7 cellular contexts compared by ENCODE assay signal in genomic region chr16:68990172-68990845, GRCh38.
DNase-seq lines count a peak whose midpoint lies in the region; ATAC-seq, FAIRE-seq and TF ChIP-seq lines count a peak whose summit lies in the region.
"Not testable (repeated sequence)": the region's sequence is repeated elsewhere in the genome, so short reads cannot be mapped to it uniquely, and the experiment has no call there.

No MANE protein-coding gene starts in this region.

- intact Hi-C loops in PC-3 (cut with micrococcal nuclease) = loop anchor here (10.0 kb wide), 1 partner anchor 86 kb away; no protein-coding TSS in a partner anchor

- H3K4me2 ChIP-seq in PC-3 (ENCODE audit: low read length); H1 (ENCODE audit: insufficient read depth in 1 of 2, low read depth in 2 of 2, low read length in 2 of 2): not testable (repeated sequence)

- H3K36me3 ChIP-seq in PC-3 (ENCODE audit: low read depth, low read length); WERI-Rb-1; H1 (ENCODE audit: control insufficient read depth in 2 of 4, insufficient read depth in 4 of 4, low read length in 3 of 4): not testable (repeated sequence)

- not testable (repeated sequence) for H2BK20ac ChIP-seq in H1 (ENCODE audit: low read length)

- not testable (repeated sequence) for H2AFZ ChIP-seq in PC-3 (ENCODE audit: low read length); H1 (ENCODE audit: low read length)

- H3K23ac ChIP-seq in H1 (ENCODE audit: insufficient read length) = not testable (repeated sequence)

- not testable (repeated sequence) for H3K56ac ChIP-seq in H1 (replicated peaks; ENCODE audit: insufficient read length, low read depth, low read length)

- not testable (repeated sequence) for H2BK5ac ChIP-seq in H1 (ENCODE audit: low read depth, low read length)

- DNase-seq in Jurkat, Clone E6-1 (ENCODE audit: low read depth, low spot score) = peak; percentile 31
- peak; percentile 31 for DNase-seq in PC-3
- DNase-seq in WERI-Rb-1 = peak; percentile 13
- not testable (repeated sequence) for DNase-seq in H1 (ENCODE audit: low read depth in 1 of 2, low spot score in 2 of 2)
- peak; percentile 13 for DNase-seq in kidney tubule cell (ENCODE audit: low spot score)

- H3K9me3 ChIP-seq in PC-3 (ENCODE audit: low read length); WERI-Rb-1 (ENCODE audit: severe bottlenecking); H1 (ENCODE audit: insufficient read depth in 2 of 2, low read depth in 1 of 2, low read length in 1 of 2): not testable (repeated sequence)

- not testable (repeated sequence) for H2BK120ac ChIP-seq in H1 (replicated peaks; ENCODE audit: low read depth, low read length)

- not testable (repeated sequence) for H3K27ac ChIP-seq in C4-2B; PC-3 (ENCODE audit: low read length); WERI-Rb-1; H1 (ENCODE audit: low read depth, low read length)

- H4K5ac ChIP-seq in H1 (ENCODE audit: insufficient read length, low read depth, low read length) = not testable (repeated sequence)

- H4K20me1 ChIP-seq in PC-3 (ENCODE audit: low read length); H1 (replicated peaks in 1 of 2; ENCODE audit: control insufficient read depth in 1 of 2, insufficient read depth in 2 of 2, low read length in 2 of 2): not testable (repeated sequence)

- not testable (repeated sequence) for H3K27me3 ChIP-seq in PC-3 (ENCODE audit: low read length); WERI-Rb-1 (ENCODE audit: insufficient read depth, low read depth, severe bottlenecking); H1 (replicated peaks in 1 of 4; ENCODE audit: control insufficient read depth in 3 of 4, extremely low read depth in 1 of 4, insufficient read depth in 3 of 4, low read length in 3 of 4)

- not testable (repeated sequence) for H3K18ac ChIP-seq in H1 (ENCODE audit: extremely low read depth, low read length)

- ATAC-seq in PC-3 = not testable (repeated sequence)

- not testable (repeated sequence) for H3K14ac ChIP-seq in H1 (ENCODE audit: insufficient read length)

- POLR2A ChIA-PET in PC-3 (lab: Charles Lee; ENCODE audit: unreplicated experiment) = not testable (repeated sequence)
- POLR2A ChIA-PET in H1 (lab: Charles Lee; ENCODE audit: partially characterized antibody) = interaction anchor here (3.2 kb wide), 1 partner anchor 116 kb away, joined by 23 read pairs; the partner anchor contains the start of gene HAS3

- H3K23me2 ChIP-seq in H1 (ENCODE audit: low read depth, low read length) = not testable (repeated sequence)

- not testable (repeated sequence) for H2AK5ac ChIP-seq in H1 (ENCODE audit: low read depth, low read length)

- not testable (repeated sequence) for H2BK12ac ChIP-seq in H1 (ENCODE audit: low read depth, low read length)

- not testable (repeated sequence) for H3K4ac ChIP-seq in H1 (replicated peaks; ENCODE audit: insufficient read length, low read depth, low read length)

- H3K9me2 ChIP-seq in PC-3 (replicated peaks; ENCODE audit: low read length) = not testable (repeated sequence)

- not testable (repeated sequence) for H4K8ac ChIP-seq in H1 (ENCODE audit: extremely low read depth, insufficient read depth, low read length)

- H4K91ac ChIP-seq in H1 (replicated peaks; ENCODE audit: insufficient read length, low read length) = not testable (repeated sequence)

- not testable (repeated sequence) for H3K4me3 ChIP-seq in Jurkat, Clone E6-1 (ENCODE audit: low read length); PC-3 (ENCODE audit: low read length); WERI-Rb-1 (ENCODE audit: low read depth, low read length); H1 (ENCODE audit: extremely low read depth in 1 of 4, insufficient read depth in 2 of 4, low read depth in 3 of 4, low read length in 4 of 4)

- 88% methylated on average over 7 of the region's 7 CpGs; no CpG with 5 or more reads in 1 of the 2 experiments for WGBS in H1 (ENCODE audit: extremely low coverage in 1 of 2, insufficient coverage in 1 of 2, insufficient read length in 1 of 2, insufficient replicate concordance in 2 of 2, low coverage in 1 of 2, low lambda C conversion rate in 2 of 2, missing lambda C conversion rate in 1 of 2), 2 experiments

- peaks cover 11% of the 10 kb centered on the region for H3F3A ChIP-seq in PC-3 (ENCODE audit: low read length, unreplicated experiment)

- H3K79me1 ChIP-seq in H1 (ENCODE audit: low read depth, low read length) = not testable (repeated sequence)

- not testable (repeated sequence) for FAIRE-seq in H1 (lab: Jason Lieb, UNC)

- H3K4me1 ChIP-seq in PC-3 (ENCODE audit: insufficient read depth, low read length) (peaks cover 35% of the 10 kb centered on the region), H1 (replicated peaks in 1 of 4; ENCODE audit: control insufficient read depth in 3 of 4, insufficient read depth in 4 of 4, low read length in 3 of 4) (peaks cover 4 to 14% (median 7%) of the 10 kb centered on the region in 4 experiments; a peak in 6 of 7 replicates)

- CTCF ChIA-PET in PC-3 (lab: Charles Lee) = not testable (repeated sequence)
- CTCF ChIA-PET in H1 (lab: Charles Lee; ENCODE audit: partially characterized antibody) = interaction anchor here (0.6 to 4.6 kb wide), 27 partner anchors 10 to 137 kb away, joined by 3 to 34 read pairs (median 6); partner anchors contain the start of gene HAS3

- H3K9ac ChIP-seq in PC-3 (ENCODE audit: low read length); H1 (replicated peaks in 1 of 4; ENCODE audit: extremely low read depth in 1 of 4, low read depth in 3 of 4, low read length in 3 of 4): not testable (repeated sequence)

- TF ChIP-seq EP300 in H1 (IDR thresholded peaks at IDR 0.05; ENCODE audit: borderline replicate concordance in 1 of 2, low read depth in 2 of 2, low read length in 2 of 2) = not testable (repeated sequence)

- H2BK15ac ChIP-seq in H1 (ENCODE audit: low read length) = peak overlapping the region; percentile 89; the same call in 1 of the 2 replicates

- not testable (repeated sequence) for H3K79me2 ChIP-seq in PC-3 (ENCODE audit: low read length); H1 (ENCODE audit: control insufficient read depth in 1 of 2, insufficient read depth in 2 of 2, low read length in 2 of 2)

- not testable (repeated sequence) for TF ChIP-seq POLR2A in H1 (IDR thresholded peaks at IDR 0.05; ENCODE audit: control extremely low read depth in 1 of 2, low read depth in 2 of 2, low read length in 2 of 2)

- TF ChIP-seq RAD21 in H1 (IDR thresholded peaks at IDR 0.05 in 1 of 2, conservative IDR thresholded peaks at IDR 0.05 in 1 of 2; ENCODE audit: low read depth in 2 of 2, low read length in 2 of 2) = peak; percentile 61 to 64

- not testable (repeated sequence) for BruUV-seq in PC-3 (replicated peaks; lab: Mats Ljungman, UMichigan)

- TF ChIP-seq CTCF in C4-2B (conservative IDR thresholded peaks at IDR 0.05) (peak; percentile 12), GM12872 (IDR thresholded peaks at IDR 0.05; ENCODE audit: insufficient read depth, low read depth, low read length) (0 out of 3 replicates have a peak, but pooled peaks have one; percentile 19), PC-3 (conservative IDR thresholded peaks at IDR 0.05; ENCODE audit: low read depth, low read length) (peak; percentile 28; the same call in 1 of the 2 replicates), WERI-Rb-1 (IDR thresholded peaks at IDR 0.05; ENCODE audit: low read depth, low read length) (peak; percentile 30; the same call in 1 of the 2 replicates), H1 (IDR thresholded peaks at IDR 0.05; ENCODE audit: control extremely low read depth in 1 of 3, insufficient read depth in 1 of 3, low read depth in 1 of 3, low read length in 3 of 3) (peak; percentile 19 to 53 (median 51))

TF ChIP-seq in H1, 55 proteins besides CTCF, POLR2A, EP300 and RAD21:
- TF ChIP-seq CHD2 (IDR thresholded peaks at IDR 0.05; ENCODE audit: low read length) (peak; percentile 51; the same call in 1 of the 2 replicates), BRCA1 (IDR thresholded peaks at IDR 0.05; ENCODE audit: low read depth, low read length) (peak; percentile 43; the same call in 1 of the 2 replicates)
